Comparison of ENCODE assay signal across 1 cellular context in the genomic region with DNA sequence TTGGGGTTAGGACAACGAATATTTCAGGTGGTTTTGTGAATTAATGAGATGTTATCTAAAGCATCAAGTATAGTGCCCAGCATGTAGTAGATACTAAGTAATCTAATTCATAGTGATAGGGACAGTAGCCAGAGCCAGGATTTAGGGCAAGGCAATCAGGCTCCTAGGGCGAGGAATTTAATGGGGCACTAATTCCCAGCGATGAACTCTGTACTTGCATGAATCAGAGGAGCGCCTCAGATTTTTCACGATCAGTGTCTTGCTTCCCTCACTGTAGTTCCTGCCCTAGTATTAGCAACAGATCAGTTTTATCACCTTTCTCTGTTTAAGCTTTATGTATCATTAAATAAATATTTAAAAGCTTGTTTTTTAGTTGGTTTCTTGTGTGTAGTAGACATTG.
TF ChIP-seq lines count a peak whose summit lies in the region.

No MANE protein-coding gene starts in this region.

TF ChIP-seq in HepG2, 621 proteins besides CTCF, POLR2A, EP300 and RAD21:
- no peak for TF ChIP-seq TOE1 (CRISPR knock-in tag; IDR thresholded peaks at IDR 0.05)
- TF ChIP-seq ZNF317 (CRISPR knock-in tag; IDR thresholded peaks at IDR 0.05) = no peak
- TF ChIP-seq, protein P1, sequence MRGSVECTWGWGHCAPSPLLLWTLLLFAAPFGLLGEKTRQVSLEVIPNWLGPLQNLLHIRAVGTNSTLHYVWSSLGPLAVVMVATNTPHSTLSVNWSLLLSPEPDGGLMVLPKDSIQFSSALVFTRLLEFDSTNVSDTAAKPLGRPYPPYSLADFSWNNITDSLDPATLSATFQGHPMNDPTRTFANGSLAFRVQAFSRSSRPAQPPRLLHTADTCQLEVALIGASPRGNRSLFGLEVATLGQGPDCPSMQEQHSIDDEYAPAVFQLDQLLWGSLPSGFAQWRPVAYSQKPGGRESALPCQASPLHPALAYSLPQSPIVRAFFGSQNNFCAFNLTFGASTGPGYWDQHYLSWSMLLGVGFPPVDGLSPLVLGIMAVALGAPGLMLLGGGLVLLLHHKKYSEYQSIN (CRISPR knock-in tag; IDR thresholded peaks at IDR 0.05; ENCODE audit: borderline replicate concordance) = no peak
- TF ChIP-seq ZIK1 (CRISPR knock-in tag; IDR thresholded peaks at IDR 0.05; ENCODE audit: borderline replicate concordance, low read depth) = no peak
- TF ChIP-seq ZSCAN31 (CRISPR knock-in tag; IDR thresholded peaks at IDR 0.05; ENCODE audit: low read depth) = no peak
- no peak for TF ChIP-seq HNRNPLL (IDR thresholded peaks at IDR 0.05; ENCODE audit: low read depth, low read length, poor library complexity, severe bottlenecking)
- TF ChIP-seq ZNF761 (CRISPR knock-in tag; conservative IDR thresholded peaks at IDR 0.05) = no peak
